13 cellular contexts compared by ENCODE assay signal in the genomic region with DNA sequence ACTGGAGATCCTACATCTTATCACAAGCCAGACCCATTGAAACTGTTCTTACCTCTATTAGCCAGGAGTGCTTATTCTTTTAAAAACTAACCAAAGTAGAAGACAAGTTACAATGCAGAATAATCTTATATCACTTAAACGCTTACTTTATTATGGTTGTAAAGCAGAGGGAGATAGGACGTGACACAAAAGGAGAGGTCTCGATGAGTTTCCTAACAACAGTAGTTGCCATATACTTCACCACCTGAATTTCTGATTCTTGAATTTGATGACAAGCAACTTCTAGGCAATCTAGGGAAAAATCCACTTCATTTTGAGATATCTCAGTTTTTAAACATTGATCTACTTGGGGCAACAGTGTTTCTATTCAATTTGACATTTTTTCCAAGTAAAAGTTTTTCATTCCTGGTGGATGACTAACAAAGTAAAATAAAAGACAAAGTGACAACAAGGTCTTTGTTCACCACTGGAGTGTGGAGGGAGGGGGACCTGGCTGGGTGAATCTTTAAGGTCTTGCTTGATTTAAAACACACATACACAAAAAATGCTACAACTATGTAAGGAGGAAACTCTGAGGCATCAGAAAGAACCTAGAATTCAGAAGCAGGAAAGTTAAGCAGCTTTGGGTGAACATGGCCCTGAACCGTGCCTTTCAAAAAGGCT.
DNase-seq lines count a peak whose midpoint lies in the region; ATAC-seq and TF ChIP-seq lines count a peak whose summit lies in the region.
"Had no signal": no experiment of that assay in that cellular context is flagged by ENCODE, and none has a peak within 500 bp of the region (broad histone marks: within the 10 kb centered on the region; RNA-seq: fewer than 3 reads in every experiment).

No MANE protein-coding gene starts in this region.

- peaks cover 9% of the 10 kb centered on the region for H3K36me3 Mint-ChIP-seq in endodermal cell (ENCODE audit: low read depth)
- no peaks in the 10 kb centered on the region for H3K36me3 Mint-ChIP-seq in neural crest cell (ENCODE audit: low read depth)

- ATAC-seq in HG03196 (IDR thresholded peaks at IDR 0.05; ENCODE audit: unreplicated experiment) (no peak), GM18858 (IDR thresholded peaks at IDR 0.05; ENCODE audit: unreplicated experiment) (no peak)

- H3K4me3 ChIP-seq in endodermal cell (ENCODE audit: low read length) = no peak overlapping the region
- H3K4me3 ChIP-seq: stomach had no signal

- H3K9me3 ChIP-seq in endodermal cell (ENCODE audit: control insufficient read depth, low read length) = no peaks in the 10 kb centered on the region
- H3K9me3 ChIP-seq: stomach had no signal

- 95 to 100% methylated on average over 3 to 4 of the region's 4 CpGs for WGBS in endodermal cell (ENCODE audit: insufficient coverage in 1 of 2, insufficient read length in 1 of 2), 2 experiments

- H3K4me1 ChIP-seq in endodermal cell (ENCODE audit: control insufficient read depth, insufficient read depth, low read length) = peaks cover 6% of the 10 kb centered on the region
- H3K4me1 ChIP-seq: parathyroid adenoma had no signal

- peak overlapping the region; percentile 81 for H3K27ac Mint-ChIP-seq in endodermal cell
- peak overlapping the region; percentile 79 for H3K27ac Mint-ChIP-seq in neural crest cell (ENCODE audit: unreplicated experiment)

- H3K9ac ChIP-seq in endodermal cell (ENCODE audit: extremely low read depth, low read length, poor library complexity, severe bottlenecking) = no peak overlapping the region
- H3K9ac ChIP-seq: parathyroid adenoma had no signal

- H3K4me1 Mint-ChIP-seq in endodermal cell (peaks cover 41% of the 10 kb centered on the region), neural crest cell (peaks cover 66% of the 10 kb centered on the region)

- no peak overlapping the region for H3K27ac ChIP-seq in endodermal cell (ENCODE audit: low read depth, low read length)
- H3K27ac ChIP-seq: parathyroid adenoma, stomach had no signal

- no peaks in the 10 kb centered on the region for H3K27me3 ChIP-seq in endodermal cell (ENCODE audit: control insufficient read depth, insufficient read depth, low read length, poor library complexity, severe bottlenecking)
- H3K27me3 ChIP-seq: stomach had no signal

- H3K27me3 Mint-ChIP-seq in endodermal cell (ENCODE audit: insufficient read depth) (no peaks in the 10 kb centered on the region), neural crest cell (ENCODE audit: low read depth) (no peaks in the 10 kb centered on the region)

- no peaks in the 10 kb centered on the region for H3K9me3 Mint-ChIP-seq in endodermal cell
- H3K9me3 Mint-ChIP-seq in neural crest cell = no peaks in the 10 kb centered on the region

- DNase-seq in Caki2 (ENCODE audit: low read depth) = peak; percentile 61
- DNase-seq in M059J (ENCODE audit: low read depth) = peak; percentile 81
- DNase-seq in endodermal cell = no peak
- no peak for DNase-seq in neural crest cell (ENCODE audit: low read depth, low spot score)
- DNase-seq in cerebellum (ENCODE audit: low spot score) = no peak
- no peak for DNase-seq in DMS79 treated with DMSO at 0.1 percent for 48 hours (lab: John Stamatoyannopoulos, UW)
- DNase-seq: activated effector memory CD4-positive, alpha-beta T cell treated with Interleukin-2 at 50 U/mL for 16 hours; aorta; NK-92 treated with Interleukin-12 subunit alpha and Interleukin-12 subunit beta, amount 100 ng/mL, for 24 hours; stomach had no signal

- in situ Hi-C loops in Caki2 (cut with HindIII; ENCODE audit: low pct_unique_long_range_greater_than_20kb, low sequenced_read_pairs) = no loop called here

- TF ChIP-seq CTCF in endodermal cell (conservative IDR thresholded peaks at IDR 0.05) (no peak), neural crest cell (conservative IDR thresholded peaks at IDR 0.05) (no peak)

- no peak overlapping the region for H3K4me3 Mint-ChIP-seq in endodermal cell
- peak overlapping the region; percentile 19 for H3K4me3 Mint-ChIP-seq in neural crest cell

- H3K36me3 ChIP-seq in endodermal cell (ENCODE audit: control insufficient read depth, insufficient read depth, low read length) = peaks cover 3% of the 10 kb centered on the region
- H3K36me3 ChIP-seq: stomach had no signal

Comparison
In these comparisons a context has a peak if more than half of its experiments do, and no peak if none do; other contexts are left out.
1. DNase-seq: peak in Caki2 (single experiment) and M059J (single experiment); none in endodermal cell (single experiment), neural crest cell (single experiment), cerebellum (single experiment) and DMS79 treated with DMSO at 0.1 percent for 48 hours (single experiment).